ENCODE assay signal across 13 cellular contexts in genomic region chr4:83266689-83267088, GRCh38.
DNase-seq lines count a peak whose midpoint lies in the region; ATAC-seq lines count a peak whose summit lies in the region.
"Had no signal": no experiment of that assay in that cellular context is flagged by ENCODE, and none has a peak within 500 bp of the region (broad histone marks: within the 10 kb centered on the region; RNA-seq: fewer than 3 reads in every experiment).

No MANE protein-coding gene starts in this region.

- ATAC-seq in GM18498 (IDR thresholded peaks at IDR 0.05; ENCODE audit: unreplicated experiment) (peak; percentile 52), GM21619 (IDR thresholded peaks at IDR 0.05; ENCODE audit: unreplicated experiment) (peak; percentile 44), HG02588 (IDR thresholded peaks at IDR 0.05; ENCODE audit: unreplicated experiment) (no peak)

- peak; percentile 70 for DNase-seq in NCI-H226
- DNase-seq in central memory CD4-positive, alpha-beta T cell = peak; percentile 13
- no peak for DNase-seq in SKM-1 treated with dmso at 0.1 percent for 144 hours (lab: John Stamatoyannopoulos, UW; ENCODE audit: unreplicated experiment)
- no peak for DNase-seq in stimulated activated CD4-positive, alpha-beta T cell treated with anti-CD3 and anti-CD28 coated beads, Interleukin-4, amount 100 ng/mL, for 1 hour
- DNase-seq in medulla oblongata (ENCODE audit: extremely low spot score) = no peak
- DNase-seq: activated gamma-delta T cell; CD8-positive, alpha-beta memory T cell; colonic mucosa; SJCRH30; small intestine had no signal

Comparison
In these comparisons a context has a peak if more than half of its experiments do, and no peak if none do; other contexts are left out.
1. DNase-seq: peak in NCI-H226 (single experiment) and central memory CD4-positive, alpha-beta T cell (single experiment); none in SKM-1 treated with dmso at 0.1 percent for 144 hours (single experiment), stimulated activated CD4-positive, alpha-beta T cell treated with anti-CD3 and anti-CD28 coated beads, Interleukin-4, amount 100 ng/mL, for 1 hour (single experiment) and medulla oblongata (single experiment).